In genomic region chr18:6624271-6624670, GRCh38 we compare ENCODE assay signal across 12 cellular contexts.
DNase-seq lines count a peak whose midpoint lies in the region; ATAC-seq and TF ChIP-seq lines count a peak whose summit lies in the region.
"Had no signal": no experiment of that assay in that cellular context is flagged by ENCODE, and none has a peak within 500 bp of the region (broad histone marks: within the 10 kb centered on the region; RNA-seq: fewer than 3 reads in every experiment).

No MANE protein-coding gene starts in this region.

- peak overlapping the region; percentile 67 for H3K4me2 ChIP-seq in SK-N-SH

- no peaks in the 10 kb centered on the region for H3K79me2 ChIP-seq in SK-N-SH (ENCODE audit: insufficient read depth)

- peak overlapping the region; percentile 79; the same call in 1 of the 2 replicates for H2AFZ ChIP-seq in SK-N-SH (ENCODE audit: low read depth)

- H3F3A ChIP-seq in SK-N-SH (replicated peaks; ENCODE audit: insufficient read depth): peaks cover 17% of the 10 kb centered on the region

- H3K36me3 ChIP-seq in SK-N-SH (replicated peaks in 1 of 2; ENCODE audit: control insufficient read depth in 1 of 2, insufficient read depth in 2 of 2, low read length in 1 of 2): no peaks in the 10 kb centered on the region

- intact Hi-C loops in Calu3 (cut with micrococcal nuclease; ENCODE audit: unreplicated experiment): no loop called here

- TF ChIP-seq CTCF in Calu3 (IDR thresholded peaks at IDR 0.05; ENCODE audit: unreplicated experiment) (no peak), SK-N-SH (IDR thresholded peaks at IDR 0.05) (no peak), omental fat pad (IDR thresholded peaks at IDR 0.05) (no peak)

- DNase-seq in Calu3 (no peak), SK-N-SH (no peak), fibroblast of peridontal ligament (ENCODE audit: extremely low read depth) (peak; percentile 39), omental fat pad (ENCODE audit: low spot score) (no peak), AML-193 (lab: John Stamatoyannopoulos, UW) (no peak), hepatic stellate cell (ENCODE audit: low spot score) (no peak), NCI-H446 treated with DMSO at 0.1 percent for 48 hours (lab: John Stamatoyannopoulos, UW) (no peak)
- DNase-seq: foreskin melanocyte; NCI-H1105 treated with DMSO at 0.1 percent for 48 hours; stimulated activated CD8-positive, alpha-beta memory T cell treated with anti-CD3 and anti-CD28 coated beads, Interleukin-4, amount 100 ng/mL, for 48 hours had no signal

- peaks cover 9% of the 10 kb centered on the region for H3K4me1 Mint-ChIP-seq in Calu3 (ENCODE audit: low read depth, unreplicated experiment)

- POLR2A ChIA-PET in SK-N-SH (lab: Yijun Ruan, JAX): no interaction called here

- peak overlapping the region; percentile 57 for H3K27ac Mint-ChIP-seq in Calu3 (ENCODE audit: unreplicated experiment)

- peaks cover 0 to 18% of the 10 kb centered on the region in 2 experiments; a peak in 2 of 4 replicates for H3K4me1 ChIP-seq in SK-N-SH (ENCODE audit: control insufficient read depth in 1 of 2, insufficient read depth in 2 of 2, low read depth in 1 of 2, low read length in 1 of 2)

- no peaks in the 10 kb centered on the region for H3K27me3 ChIP-seq in SK-N-SH (ENCODE audit: insufficient read depth)

- no TSS peak for BruUV-seq in Calu3 (replicated peaks; lab: Mats Ljungman, UMichigan)

- no peaks in the 10 kb centered on the region for H4K20me1 ChIP-seq in SK-N-SH (ENCODE audit: insufficient read depth)

- H3K4me3 ChIP-seq in SK-N-SH (ENCODE audit: low read depth in 2 of 2, low read length in 1 of 2): peak overlapping the region in 1 of 2 experiments; percentile 15; a peak in 1 of 4 replicates
- H3K4me3 ChIP-seq: skin epidermis had no signal

- no peaks in the 10 kb centered on the region for H3K36me3 Mint-ChIP-seq in Calu3 (ENCODE audit: insufficient read depth, unreplicated experiment)

- no peak for TF ChIP-seq EP300 in SK-N-SH (IDR thresholded peaks at IDR 0.05; ENCODE audit: borderline replicate concordance in 1 of 2, low read depth in 1 of 2, low read length in 1 of 2)

- no peaks in the 10 kb centered on the region for H3K27me3 Mint-ChIP-seq in Calu3 (ENCODE audit: unreplicated experiment)

- peak overlapping the region in 1 of 2 experiments; percentile 92; a peak in 3 of 4 replicates for H3K27ac ChIP-seq in SK-N-SH (ENCODE audit: low read depth in 2 of 2, low read length in 1 of 2)

- H3K9me2 ChIP-seq in SK-N-SH: no peaks in the 10 kb centered on the region

- CTCF ChIA-PET in Calu3 (lab: Charles Lee): no interaction called here
- CTCF ChIA-PET in SK-N-SH (lab: Yijun Ruan, JAX): interaction anchor here (0.7 kb wide), 1 partner anchor 125 kb away, joined by 3 read pairs; no protein-coding TSS in a partner anchor

- TF ChIP-seq RAD21 in SK-N-SH (IDR thresholded peaks at IDR 0.05; ENCODE audit: low read length): no peak

- no peaks in the 10 kb centered on the region for H3K9me3 ChIP-seq in SK-N-SH

- H3K9me3 Mint-ChIP-seq in Calu3 (ENCODE audit: low read depth, unreplicated experiment): no peaks in the 10 kb centered on the region

- peak overlapping the region; percentile 51; the same call in 1 of the 2 replicates for H3K9ac ChIP-seq in SK-N-SH

- ATAC-seq in omental fat pad (ENCODE audit: low FRiP score): peak; percentile 76
- ATAC-seq in GM18505 (IDR thresholded peaks at IDR 0.05; ENCODE audit: unreplicated experiment): no peak

- no peak overlapping the region for H3K4me3 Mint-ChIP-seq in Calu3 (ENCODE audit: low read depth, unreplicated experiment)

- 6% methylated on average over 5 of the region's 5 CpGs for WGBS in SK-N-SH (ENCODE audit: low lambda C conversion rate)

- no peak for TF ChIP-seq POLR2A in GM18505 (IDR thresholded peaks at IDR 0.05; ENCODE audit: borderline replicate concordance, extremely low read depth, insufficient read depth, insufficient read length)

TF ChIP-seq in SK-N-SH, 30 proteins besides CTCF, POLR2A, EP300 and RAD21:
- TF ChIP-seq NFIC (IDR thresholded peaks at IDR 0.05; ENCODE audit: borderline replicate concordance) (peak; percentile 62), MAX (IDR thresholded peaks at IDR 0.05; ENCODE audit: low read depth) (0 out of 2 replicates have a peak, but pooled peaks have one; percentile 8), PBX3 (IDR thresholded peaks at IDR 0.05) (peak; percentile 42; the same call in 1 of the 2 replicates), TCF12 (IDR thresholded peaks at IDR 0.05) (no peak), NRF1 (IDR thresholded peaks at IDR 0.05; ENCODE audit: low read depth, low read length) (no peak), ZBTB33 (IDR thresholded peaks at IDR 0.05; ENCODE audit: borderline replicate concordance, low read depth) (no peak), JUND (IDR thresholded peaks at IDR 0.05) (0 out of 2 replicates have a peak, but pooled peaks have one; percentile 13), FOXJ3 (CRISPR knock-in tag; IDR thresholded peaks at IDR 0.05) (no peak), ELF1 (IDR thresholded peaks at IDR 0.05) (no peak)
